Comparison of ENCODE assay signal across 7 cellular contexts in the genomic region with DNA sequence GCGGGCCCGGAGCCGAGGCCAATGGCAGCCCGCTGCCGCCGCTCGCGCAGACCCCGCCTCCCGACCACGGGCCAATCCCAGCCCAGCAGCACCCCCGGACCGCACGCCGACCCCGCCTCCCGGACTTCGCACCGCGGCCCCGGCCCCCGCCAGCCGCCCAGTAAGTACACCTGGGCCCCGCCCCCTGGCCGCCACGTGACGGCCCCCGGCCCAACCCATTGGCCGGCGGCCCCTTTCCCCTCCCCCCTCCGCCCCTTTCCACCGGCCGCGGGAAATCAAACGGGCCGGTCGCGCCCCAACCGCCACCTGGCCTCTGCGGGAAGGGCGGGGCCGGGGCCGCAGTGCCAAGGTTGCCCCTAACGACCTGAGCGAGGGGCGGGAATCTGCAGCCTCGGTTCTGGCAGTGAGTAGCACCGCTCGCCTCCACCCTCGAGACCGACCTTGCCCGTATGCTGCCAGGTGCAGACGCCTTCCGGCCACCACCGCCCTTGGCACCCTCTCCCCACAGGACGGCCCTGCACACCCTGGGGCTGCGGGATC. TPM values are rescaled to one million over a fixed set of nuclear protein-coding genes. Genes with fewer than 3 reads are reported as not detected.
A peak's percentile ranks its signal among the peaks of the same experiment; 100 is the strongest.
DNase-seq lines count a peak whose midpoint lies in the region; ATAC-seq, FAIRE-seq and TF ChIP-seq lines count a peak whose summit lies in the region.

A gene (minus strand): TSS at position 26 of the 540 bp plus-strand sequence. CDS start 139 bp downstream, outside the sequence.

- no peaks in the 10 kb centered on the region for H3K36me3 ChIP-seq in right lobe of liver

- FAIRE-seq in GM12892 (lab: Jason Lieb, UNC), result peak; percentile 62

- TF ChIP-seq CTCF in right lobe of liver (IDR thresholded peaks at IDR 0.05), result no peak

- intact Hi-C loops in right lobe of liver (cut with DNase I), result no loop called here

- 0% methylated on average over 12 of the region's 57 CpGs for WGBS in right lobe of liver (ENCODE audit: insufficient coverage, low coverage, low lambda C conversion rate, missing lambda C conversion rate)

- peak within 1 kb of the TSS in 1 of 3 donors; percentile 21 for H3K4me3 ChIP-seq in right lobe of liver

- TF ChIP-seq POLR2A in GM12892 (IDR thresholded peaks at IDR 0.05; ENCODE audit: low read depth, low read length) (no peak), right lobe of liver (IDR thresholded peaks at IDR 0.05) (no peak)

- H3K4me1 ChIP-seq in right lobe of liver, result peaks cover 0 to 13% (median 2%) of the 10 kb centered on the region in 4 donors

- DNase-seq in GM12892 (ENCODE audit: insufficient read length), result peak; percentile 86
- DNase-seq in NCI-H146 treated with DMSO at 0.1 percent for 48 hours (lab: John Stamatoyannopoulos, UW; ENCODE audit: unreplicated experiment), result peak; percentile 59
- peak; percentile 26 to 44 (median 31) for DNase-seq in activated CD4-positive, CD25-positive, alpha-beta regulatory T cell (lab: John Stamatoyannopoulos, UW)
- peak; percentile 71 for DNase-seq in cerebellar cortex (ENCODE audit: low spot score)
- DNase-seq in right lobe of liver, result peak; percentile 80 to 88 (median 87)
- peak; percentile 57 to 58 for DNase-seq in stimulated activated CD8-positive, alpha-beta memory T cell treated with anti-CD3 and anti-CD28 coated beads, Interleukin-15, amount 100 ng/mL, for 4 hours (ENCODE audit: low read depth in 2 of 2)

- no peaks in the 10 kb centered on the region for H3K27me3 ChIP-seq in right lobe of liver

- H3K9me3 ChIP-seq in right lobe of liver, result no peaks in the 10 kb centered on the region

- no peak within 1 kb of the TSS for H3K27ac ChIP-seq in right lobe of liver

- peak; percentile 70 to 81 (median 79) for ATAC-seq in right lobe of liver
- no peak for ATAC-seq in HG02571 (IDR thresholded peaks at IDR 0.05; ENCODE audit: unreplicated experiment)

RNA-seq across cellular contexts. Expression of the gene that starts here (rescaled TPM):
- not detected for polyA plus RNA-seq in GM12892 (2012; ENCODE audit: missing spikeins)
- 1 to 10 TPM in 2 of 6 experiments, under 1 TPM in 4; 0.27 to 1.7 (median 0.90) TPM for total RNA-seq in right lobe of liver

Comparison
In these comparisons a context has a peak if more than half of its experiments do, and no peak if none do; other contexts are left out.
1. DNase-seq: peak in every context shown above with its lines; median percentile 87 in right lobe of liver; 86 in GM12892; 71 in cerebellar cortex; 59 in NCI-H146 treated with DMSO at 0.1 percent for 48 hours; 58 in stimulated activated CD8-positive, alpha-beta memory T cell treated with anti-CD3 and anti-CD28 coated beads, Interleukin-15, amount 100 ng/mL, for 4 hours; 31 in activated CD4-positive, CD25-positive, alpha-beta regulatory T cell.